33 cellular contexts compared by ENCODE assay signal in the genomic region with DNA sequence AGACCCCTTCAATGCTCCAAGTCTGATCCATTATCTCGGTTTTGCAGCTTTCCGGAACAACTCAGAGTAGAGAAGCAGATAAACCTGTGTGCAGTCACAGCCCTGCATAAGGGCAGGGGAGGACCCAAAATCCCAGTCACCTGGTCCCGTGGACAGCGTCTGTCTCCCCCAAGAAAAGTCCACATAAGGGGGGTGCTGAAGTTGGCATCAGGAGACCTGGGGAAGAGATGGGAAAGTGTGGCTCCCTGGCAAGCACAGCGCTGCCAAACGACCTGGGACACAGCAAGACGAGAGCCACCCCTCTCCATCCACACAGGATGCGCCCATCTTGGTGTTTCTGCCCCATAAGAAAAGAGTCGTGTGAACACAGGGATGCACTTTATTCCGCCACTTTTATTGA.
"Had no signal": no experiment of that assay in that cellular context is flagged by ENCODE, and none has a peak within 500 bp of the region (broad histone marks: within the 10 kb centered on the region; RNA-seq: fewer than 3 reads in every experiment).

No MANE protein-coding gene starts in this region.

- H3K36me3 Mint-ChIP-seq: activated naive CD8-positive, alpha-beta T cell treated with anti-CD3 and anti-CD28 coated beads, Interleukin-2, amount 10 ng/mL, durations not matched to agents 7 days and 5 days had no signal

- H3K4me1 ChIP-seq: breast epithelium had no signal

- H3K27ac Mint-ChIP-seq: activated B cell treated with CpG ODN at 0.5 μM for 24 hours; activated CD8-positive, alpha-beta T cell treated with anti-CD3 and anti-CD28 coated beads for 36 hours; activated naive CD4-positive, alpha-beta T cell treated with anti-CD3 and anti-CD28 coated beads for 36 hours; activated naive CD4-positive, alpha-beta T cell treated with anti-CD3 and anti-CD28 coated beads, Interleukin-2, amount 50 U/mL, for 72 hours; activated naive CD8-positive, alpha-beta T cell treated with anti-CD3 and anti-CD28 coated beads, Interleukin-2, amount 10 ng/mL, durations not matched to agents 7 days and 5 days; activated T-helper 17 cell treated with anti-CD3 and anti-CD28 coated beads, Interleukin-2, amount 50 U/mL, for 72 hours; dendritic cell treated with granulocyte-macrophage colony-stimulating factor and Interleukin-4, amounts not matched to agents 40 ng/mL and 50 ng/mL, for 4 days; endodermal cell; T-helper 17 cell; T-helper 2 cell treated with Interferon-gamma antibody and Interleukin-4, amounts not matched to agents 5 μg/mL and 100 μg/mL, for 36 hours had no signal

- ATAC-seq: activated CD4-positive, CD25-positive, alpha-beta regulatory T cell treated with anti-CD3 and anti-CD28 coated beads, Interleukin-2, amount 50 U/mL, for 24 hours; activated CD8-positive, alpha-beta T cell treated with anti-CD3 and anti-CD28 coated beads for 36 hours; activated naive CD4-positive, alpha-beta T cell treated with anti-CD3 and anti-CD28 coated beads, Interleukin-2, amount 50 U/mL, for 72 hours; activated T-cell treated with anti-CD3 and anti-CD28 coated beads, Interleukin-2, amount 50 U/mL, for 4 hours; activated T-helper 17 cell treated with anti-CD3 and anti-CD28 coated beads, Interleukin-2, amount 50 U/mL, for 72 hours; esophagus mucosa; T-helper 17 cell had no signal

- H3K4me3 Mint-ChIP-seq: activated B cell treated with CpG ODN at 0.5 μM for 24 hours; activated CD8-positive, alpha-beta T cell treated with anti-CD3 and anti-CD28 coated beads for 36 hours; activated naive CD4-positive, alpha-beta T cell treated with anti-CD3 and anti-CD28 coated beads for 36 hours; activated naive CD8-positive, alpha-beta T cell treated with anti-CD3 and anti-CD28 coated beads, Interleukin-2, amount 10 ng/mL, durations not matched to agents 7 days and 5 days; activated T-cell treated with anti-CD3 and anti-CD28 coated beads, Interleukin-2, amount 50 U/mL, for 4 hours; activated T-helper 17 cell treated with anti-CD3 and anti-CD28 coated beads, Interleukin-2, amount 50 U/mL, for 72 hours; brain; dendritic cell treated with granulocyte-macrophage colony-stimulating factor and Interleukin-4, amounts not matched to agents 40 ng/mL and 50 ng/mL, for 4 days; endodermal cell; T-helper 17 cell; T-helper 2 cell treated with Interferon-gamma antibody and Interleukin-4, amounts not matched to agents 5 μg/mL and 100 μg/mL, for 36 hours had no signal

- H3K9me3 Mint-ChIP-seq: activated B cell treated with CpG ODN at 0.5 μM for 24 hours; activated CD8-positive, alpha-beta T cell treated with anti-CD3 and anti-CD28 coated beads for 36 hours; activated naive CD4-positive, alpha-beta T cell treated with anti-CD3 and anti-CD28 coated beads for 36 hours; activated naive CD4-positive, alpha-beta T cell treated with anti-CD3 and anti-CD28 coated beads, Interleukin-2, amount 50 U/mL, for 72 hours; activated naive CD8-positive, alpha-beta T cell treated with anti-CD3 and anti-CD28 coated beads, Interleukin-2, amount 10 ng/mL, durations not matched to agents 7 days and 5 days; activated T-cell treated with anti-CD3 and anti-CD28 coated beads, Interleukin-2, amount 50 U/mL, for 4 hours; activated T-helper 17 cell treated with anti-CD3 and anti-CD28 coated beads, Interleukin-2, amount 50 U/mL, for 72 hours; brain; dendritic cell treated with granulocyte-macrophage colony-stimulating factor and Interleukin-4, amounts not matched to agents 40 ng/mL and 50 ng/mL, for 4 days; endodermal cell; T-helper 2 cell treated with Interferon-gamma antibody and Interleukin-4, amounts not matched to agents 5 μg/mL and 100 μg/mL, for 36 hours had no signal

- H3K4me3 ChIP-seq: ascending aorta, breast epithelium, cardiac muscle cell, coronary artery, dorsolateral prefrontal cortex had no signal

- H3K27ac ChIP-seq: ascending aorta, breast epithelium, cardiac muscle cell, coronary artery, WERI-Rb-1 had no signal

- H3K27me3 Mint-ChIP-seq: activated B cell treated with CpG ODN at 0.5 μM for 24 hours; activated CD8-positive, alpha-beta T cell treated with anti-CD3 and anti-CD28 coated beads for 36 hours; activated naive CD8-positive, alpha-beta T cell treated with anti-CD3 and anti-CD28 coated beads, Interleukin-2, amount 10 ng/mL, durations not matched to agents 7 days and 5 days; activated T-helper 17 cell treated with anti-CD3 and anti-CD28 coated beads, Interleukin-2, amount 50 U/mL, for 72 hours; brain; dendritic cell treated with granulocyte-macrophage colony-stimulating factor and Interleukin-4, amounts not matched to agents 40 ng/mL and 50 ng/mL, for 4 days; T-helper 17 cell had no signal

- H3K9me3 ChIP-seq: ascending aorta, breast epithelium had no signal

- H3K36me3 ChIP-seq: WERI-Rb-1 had no signal

- H3K27me3 ChIP-seq: ascending aorta, breast epithelium, cardiac muscle cell, dorsolateral prefrontal cortex had no signal

- DNase-seq: activated B cell treated with CpG ODN at 0.5 μM for 24 hours; activated CD4-positive, alpha-beta T cell treated with anti-CD3 and anti-CD28 coated beads for 48 hours; activated CD4-positive, alpha-beta T cell treated with anti-CD3 and anti-CD28 coated beads, Interleukin-2, amount 50 U/mL, for 1 hour; activated CD4-positive, alpha-beta T cell treated with anti-CD3 and anti-CD28 coated beads, Interleukin-2, amount 50 U/mL, for 48 hours; activated CD8-positive, alpha-beta memory T cell treated with anti-CD3 and anti-CD28 coated beads for 24 hours; activated CD8-positive, alpha-beta T cell treated with anti-CD3 and anti-CD28 coated beads for 36 hours; activated effector memory CD4-positive, alpha-beta T cell treated with Interleukin-2 at 50 U/mL for 16 hours; activated gamma-delta T cell treated with Interleukin-2 at 50 U/mL for 16 hours; activated naive CD4-positive, alpha-beta T cell treated with anti-CD3 and anti-CD28 coated beads for 36 hours; activated naive CD8-positive, alpha-beta T cell treated with anti-CD3 and anti-CD28 coated beads, Interleukin-2, amount 10 ng/mL, durations not matched to agents 7 days and 5 days; activated T-cell treated with anti-CD3 and anti-CD28 coated beads, Interleukin-2, amount 50 U/mL, for 4 hours; central memory CD4-positive, alpha-beta T cell; cerebellar nuclear complex; dorsolateral prefrontal cortex; effector memory CD4-positive, alpha-beta T cell; endodermal cell; foreskin fibroblast; head of caudate nucleus; T-helper 1 cell; T-helper 17 cell; T1000; WERI-Rb-1 had no signal

- H3K4me1 Mint-ChIP-seq: activated B cell treated with CpG ODN at 0.5 μM for 24 hours; activated naive CD8-positive, alpha-beta T cell treated with anti-CD3 and anti-CD28 coated beads, Interleukin-2, amount 10 ng/mL, durations not matched to agents 7 days and 5 days; activated T-helper 17 cell treated with anti-CD3 and anti-CD28 coated beads, Interleukin-2, amount 50 U/mL, for 72 hours; endodermal cell; T-helper 17 cell had no signal
